Comparison of ENCODE assay signal across 11 cellular contexts in the genomic region with DNA sequence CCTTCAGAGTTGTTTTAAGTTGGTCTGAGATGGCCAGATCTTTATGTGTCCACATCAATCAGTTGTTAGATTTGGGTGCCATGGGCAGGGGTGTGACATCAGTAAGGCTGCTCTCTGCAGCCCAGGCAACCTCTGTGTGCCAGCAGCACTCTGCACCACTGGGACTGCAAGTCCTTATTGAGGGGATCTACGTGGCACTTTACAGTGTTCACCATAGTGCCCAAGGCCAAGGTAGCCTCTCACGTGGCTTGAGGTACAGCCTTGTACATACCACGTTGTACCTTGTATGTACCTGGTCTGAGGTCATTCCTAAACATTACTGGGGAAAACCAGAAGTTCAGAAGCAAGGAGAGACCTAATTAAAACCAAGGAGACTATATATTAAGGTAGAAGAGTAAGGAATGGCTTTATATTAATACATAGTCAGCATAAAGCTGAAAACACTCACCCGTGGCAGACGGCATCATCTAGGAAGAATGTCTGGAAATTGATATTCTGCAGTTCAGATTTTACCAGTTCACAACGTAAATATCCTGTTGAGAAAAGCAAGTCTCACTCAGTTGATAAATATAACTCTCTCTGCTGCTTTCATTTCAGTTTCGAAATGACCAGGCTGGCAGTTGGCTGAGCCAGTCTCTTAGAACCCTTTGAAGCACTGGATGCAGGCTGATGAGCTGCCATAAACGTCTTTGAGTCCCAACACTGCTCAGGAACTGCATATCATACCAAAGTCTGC.
DNase-seq lines count a peak whose midpoint lies in the region; ATAC-seq, FAIRE-seq and TF ChIP-seq lines count a peak whose summit lies in the region.
"Had no signal": no experiment of that assay in that cellular context is flagged by ENCODE, and none has a peak within 500 bp of the region (broad histone marks: within the 10 kb centered on the region; RNA-seq: fewer than 3 reads in every experiment).

No MANE protein-coding gene starts in this region.

- DNase-seq in bronchial epithelial cell (ENCODE audit: low read depth) (peak; percentile 3), NCI-H1417 (lab: John Stamatoyannopoulos, UW) (no peak), OCI-LY7 (ENCODE audit: low spot score) (no peak), NCI-H82 treated with DMSO at 0.1 percent for 48 hours (lab: John Stamatoyannopoulos, UW; ENCODE audit: unreplicated experiment) (no peak)
- DNase-seq in stimulated activated CD8-positive, alpha-beta memory T cell treated with anti-CD3 and anti-CD28 coated beads, Interleukin-4, amount 100 ng/mL, for 48 hours, result no peak
- DNase-seq: activated CD4-positive, alpha-beta T cell treated with anti-CD3 and anti-CD28 coated beads for 48 hours; mesendoderm; NCI-H2171 treated with DMSO at 0.1 percent for 48 hours had no signal

- no peak for TF ChIP-seq CTCF in bronchial epithelial cell (IDR thresholded peaks at IDR 0.05; ENCODE audit: insufficient read depth, low read length, severe bottlenecking)
- TF ChIP-seq CTCF in OCI-LY7 (conservative IDR thresholded peaks at IDR 0.05; ENCODE audit: low read length), result no peak

- intact Hi-C loops in OCI-LY7 (cut with micrococcal nuclease; ENCODE audit: unreplicated experiment), result no loop called here

- no peaks in the 10 kb centered on the region for H3K4me1 ChIP-seq in OCI-LY7 (ENCODE audit: insufficient read depth, low read length, poor library complexity, severe bottlenecking)

- H3K27me3 ChIP-seq in bronchial epithelial cell (ENCODE audit: control insufficient read depth, insufficient read depth, low read length), result no peaks in the 10 kb centered on the region

- H3K27ac ChIP-seq in OCI-LY7 (ENCODE audit: low read depth, low read length, poor library complexity, severe bottlenecking), result no peak overlapping the region

- POLR2A ChIA-PET in OCI-LY7 (lab: Charles Lee), result no interaction called here

- no peaks in the 10 kb centered on the region for H3K79me2 ChIP-seq in OCI-LY7 (ENCODE audit: insufficient read depth, low read depth, low read length)

- CTCF ChIA-PET in OCI-LY7 (lab: Charles Lee; ENCODE audit: unreplicated experiment), result no interaction called here

- BruUV-seq in OCI-LY7 (replicated peaks; lab: Mats Ljungman, UMichigan), result no TSS peak

- no peaks in the 10 kb centered on the region for H3K9me3 ChIP-seq in OCI-LY7 (ENCODE audit: low read length)

- no peaks in the 10 kb centered on the region for H4K20me1 ChIP-seq in OCI-LY7 (ENCODE audit: insufficient read depth, low read length)

- no peaks in the 10 kb centered on the region for H3K9me2 ChIP-seq in OCI-LY7 (ENCODE audit: insufficient read depth, low read length)

- ATAC-seq in GM18498 (IDR thresholded peaks at IDR 0.05; ENCODE audit: unreplicated experiment) (peak; percentile 85), GM19468 (IDR thresholded peaks at IDR 0.05; ENCODE audit: extremely low read depth, unreplicated experiment) (peak; percentile 77), HG03139 (IDR thresholded peaks at IDR 0.05; ENCODE audit: unreplicated experiment) (peak; percentile 78)

- no peak overlapping the region for H2AFZ ChIP-seq in OCI-LY7 (ENCODE audit: low read length)

- no peak overlapping the region for H3K4me2 ChIP-seq in OCI-LY7 (ENCODE audit: low read length)

- no peak for FAIRE-seq in bronchial epithelial cell (lab: Jason Lieb, UNC)

- H3K36me3 ChIP-seq in bronchial epithelial cell (ENCODE audit: control insufficient read depth, insufficient read depth, low read length), result no peaks in the 10 kb centered on the region
- no peaks in the 10 kb centered on the region for H3K36me3 ChIP-seq in OCI-LY7 (ENCODE audit: insufficient read depth, low read length)

- no peak overlapping the region for H3K4me3 ChIP-seq in bronchial epithelial cell (ENCODE audit: low read depth, low read length)
- H3K4me3 ChIP-seq in OCI-LY7 (ENCODE audit: low read depth, low read length, poor library complexity, severe bottlenecking), result no peak overlapping the region
